Comparison of ENCODE assay signal across 20 cellular contexts in the genomic region with DNA sequence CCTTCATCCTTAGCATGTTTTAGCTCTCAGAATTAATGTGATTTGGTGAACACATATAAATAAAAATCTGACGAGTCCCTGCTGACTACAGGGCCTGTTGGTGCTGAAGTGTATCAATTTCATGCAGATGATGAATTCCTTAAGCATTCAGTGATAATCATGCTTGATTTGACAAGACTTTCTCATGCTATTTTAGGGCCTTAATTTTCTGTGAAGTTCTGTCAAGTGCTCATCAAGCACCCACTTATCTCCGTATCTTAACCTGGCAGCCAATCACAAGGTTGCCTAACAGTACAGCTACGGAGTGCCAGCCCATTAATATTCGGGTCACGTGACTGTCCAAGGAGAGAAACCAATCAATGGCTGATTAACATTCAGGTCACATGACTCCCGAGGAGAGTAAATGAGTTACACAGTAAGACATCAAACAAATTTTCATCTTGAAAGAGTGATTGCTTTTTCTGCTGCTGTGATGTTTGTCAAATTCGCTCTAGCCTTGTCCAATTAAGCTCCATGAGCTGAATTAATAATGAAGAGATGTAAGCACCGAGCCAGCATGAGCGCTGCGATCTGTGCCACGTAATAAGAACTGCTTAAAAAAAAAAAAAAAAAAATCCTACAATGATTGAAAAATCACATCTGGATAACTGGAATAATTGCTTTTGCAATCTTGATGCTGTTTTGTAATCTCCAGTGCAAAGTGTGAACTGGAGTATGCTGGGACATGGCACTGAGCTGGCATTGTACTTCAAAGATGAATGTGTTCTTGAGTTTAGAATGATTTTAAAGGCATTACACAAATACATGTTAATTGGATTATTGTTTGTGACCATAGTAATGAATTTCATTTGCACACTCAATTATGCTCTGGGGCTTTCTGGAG.
DNase-seq lines count a peak whose midpoint lies in the region; ATAC-seq, FAIRE-seq and TF ChIP-seq lines count a peak whose summit lies in the region.
"Had no signal": no experiment of that assay in that cellular context is flagged by ENCODE, and none has a peak within 500 bp of the region (broad histone marks: within the 10 kb centered on the region; RNA-seq: fewer than 3 reads in every experiment).

No MANE protein-coding gene starts in this region.

- H3K27me3 Mint-ChIP-seq in naive thymus-derived CD4-positive, alpha-beta T cell = no peaks in the 10 kb centered on the region
- H3K27me3 Mint-ChIP-seq: activated naive CD8-positive, alpha-beta T cell treated with anti-CD3 and anti-CD28 coated beads, Interleukin-2, amount 10 ng/mL, durations not matched to agents 7 days and 5 days; activated T-helper 17 cell treated with anti-CD3 and anti-CD28 coated beads, Interleukin-2, amount 50 U/mL, for 72 hours had no signal

- intact Hi-C loops in head of caudate nucleus (cut with DNase I) = loop anchor here (2.0 kb wide), 1 partner anchor 133 kb away; no protein-coding TSS in a partner anchor
- intact Hi-C loops in naive thymus-derived CD4-positive, alpha-beta T cell (cut with micrococcal nuclease) = no loop called here

- no peaks in the 10 kb centered on the region for H3K4me1 Mint-ChIP-seq in naive thymus-derived CD4-positive, alpha-beta T cell
- H3K4me1 Mint-ChIP-seq: activated naive CD8-positive, alpha-beta T cell treated with anti-CD3 and anti-CD28 coated beads, Interleukin-2, amount 10 ng/mL, durations not matched to agents 7 days and 5 days; stimulated activated effector memory CD8-positive, alpha-beta T cell treated with anti-CD3 and anti-CD28 coated beads, Interleukin-12 subunit alpha, Interleukin-12 subunit beta, amount 100 ng/mL, for 72 hours had no signal

- peaks cover 0 to 4% (median 0%) of the 10 kb centered on the region in 5 donors for H3K36me3 Mint-ChIP-seq in naive thymus-derived CD4-positive, alpha-beta T cell
- H3K36me3 Mint-ChIP-seq: activated naive CD8-positive, alpha-beta T cell treated with anti-CD3 and anti-CD28 coated beads, Interleukin-2, amount 10 ng/mL, durations not matched to agents 7 days and 5 days; stimulated activated effector memory CD8-positive, alpha-beta T cell treated with anti-CD3 and anti-CD28 coated beads, Interleukin-12 subunit alpha, Interleukin-12 subunit beta, amount 100 ng/mL, for 72 hours had no signal

- peak; percentile 23 for FAIRE-seq in H54 (lab: Jason Lieb, UNC)
- FAIRE-seq: HTR-8/SVneo had no signal

- no peak overlapping the region for H3K4me3 ChIP-seq in SJSA1
- no peak overlapping the region for H3K4me3 ChIP-seq in naive thymus-derived CD4-positive, alpha-beta T cell (ENCODE audit: low read length)
- H3K4me3 ChIP-seq: gastrocnemius medialis, GM23338, right atrium auricular region, tibial nerve had no signal

- H3K27me3 ChIP-seq in SJSA1 (replicated peaks) = no peaks in the 10 kb centered on the region
- H3K27me3 ChIP-seq in naive thymus-derived CD4-positive, alpha-beta T cell (ENCODE audit: control insufficient read depth in 2 of 2, insufficient read depth in 2 of 2, low read length in 2 of 2) = no peaks in the 10 kb centered on the region
- H3K27me3 ChIP-seq: gastrocnemius medialis, neutrophil, right atrium auricular region, tibial nerve had no signal

- ATAC-seq in naive thymus-derived CD4-positive, alpha-beta T cell = no peak
- ATAC-seq: activated CD4-positive, CD25-positive, alpha-beta regulatory T cell treated with anti-CD3 and anti-CD28 coated beads, Interleukin-2, amount 50 U/mL, for 24 hours; activated T-helper 17 cell treated with anti-CD3 and anti-CD28 coated beads, Interleukin-2, amount 50 U/mL, for 72 hours; gastrocnemius medialis; GM23338; stimulated activated effector memory CD8-positive, alpha-beta T cell treated with anti-CD3 and anti-CD28 coated beads, Interleukin-12 subunit alpha, Interleukin-12 subunit beta, amount 100 ng/mL, for 72 hours had no signal

- peaks cover 0 to 3% (median 0%) of the 10 kb centered on the region in 11 donors for H3K9me3 Mint-ChIP-seq in naive thymus-derived CD4-positive, alpha-beta T cell
- H3K9me3 Mint-ChIP-seq: GM23338 had no signal

- no peaks in the 10 kb centered on the region for H3K9me3 ChIP-seq in SJSA1 (replicated peaks)
- no peaks in the 10 kb centered on the region for H3K9me3 ChIP-seq in naive thymus-derived CD4-positive, alpha-beta T cell (ENCODE audit: control insufficient read depth in 2 of 3, low read length in 3 of 3)
- H3K9me3 ChIP-seq: gastrocnemius medialis, neutrophil, right atrium auricular region, tibial nerve had no signal

- peak overlapping the region; percentile 62; the same call in 1 of the 2 replicates for H3K27ac ChIP-seq in SJSA1
- H3K27ac ChIP-seq in naive thymus-derived CD4-positive, alpha-beta T cell (ENCODE audit: low read depth, low read length) = no peak overlapping the region
- H3K27ac ChIP-seq: gastrocnemius medialis, neutrophil, right atrium auricular region had no signal

- DNase-seq in H54 (ENCODE audit: insufficient read length, low spot score) (no peak), SJSA1 (ENCODE audit: low read depth in 1 of 2, low spot score in 2 of 2) (no peak), head of caudate nucleus (peak in 37 of 42 donors; percentile 24 to 89 (median 65)), pons (ENCODE audit: low spot score) (peak; percentile 64), NCI-H2081 treated with DMSO at 0.1 percent for 48 hours (lab: John Stamatoyannopoulos, UW) (no peak), NCI-H187 treated with DMSO at 0.1 percent for 48 hours (lab: John Stamatoyannopoulos, UW) (no peak), AML-193 (lab: John Stamatoyannopoulos, UW) (no peak)
- DNase-seq in naive thymus-derived CD4-positive, alpha-beta T cell = no peak
- DNase-seq: activated naive CD8-positive, alpha-beta T cell treated with anti-CD3 and anti-CD28 coated beads, Interleukin-2, amount 10 ng/mL, durations not matched to agents 7 days and 5 days; EL; gastrocnemius medialis; NCI-H1105 treated with DMSO at 0.1 percent for 48 hours had no signal

- no peak overlapping the region for H3K27ac Mint-ChIP-seq in naive thymus-derived CD4-positive, alpha-beta T cell
- H3K27ac Mint-ChIP-seq: activated naive CD8-positive, alpha-beta T cell treated with anti-CD3 and anti-CD28 coated beads, Interleukin-2, amount 10 ng/mL, durations not matched to agents 7 days and 5 days; activated T-helper 17 cell treated with anti-CD3 and anti-CD28 coated beads, Interleukin-2, amount 50 U/mL, for 72 hours; GM23338; stimulated activated effector memory CD8-positive, alpha-beta T cell treated with anti-CD3 and anti-CD28 coated beads, Interleukin-12 subunit alpha, Interleukin-12 subunit beta, amount 100 ng/mL, for 72 hours had no signal

- no peaks in the 10 kb centered on the region for H3K36me3 ChIP-seq in SJSA1
- no peaks in the 10 kb centered on the region for H3K36me3 ChIP-seq in naive thymus-derived CD4-positive, alpha-beta T cell (ENCODE audit: control insufficient read depth in 2 of 3, insufficient read depth in 3 of 3, low read length in 3 of 3)
- H3K36me3 ChIP-seq: gastrocnemius medialis, neutrophil, right atrium auricular region, tibial nerve had no signal

- H3K4me1 ChIP-seq in SJSA1 (replicated peaks) = peaks cover 68% of the 10 kb centered on the region
- no peaks in the 10 kb centered on the region for H3K4me1 ChIP-seq in naive thymus-derived CD4-positive, alpha-beta T cell (ENCODE audit: control insufficient read depth in 2 of 2, insufficient read depth in 2 of 2, low read length in 2 of 2)
- H3K4me1 ChIP-seq: gastrocnemius medialis had no signal

- POLR2A ChIA-PET in naive thymus-derived CD4-positive, alpha-beta T cell (lab: Charles Lee) = no interaction called here

- H3K4me3 Mint-ChIP-seq in naive thymus-derived CD4-positive, alpha-beta T cell = no peak overlapping the region
- H3K4me3 Mint-ChIP-seq: activated naive CD8-positive, alpha-beta T cell treated with anti-CD3 and anti-CD28 coated beads, Interleukin-2, amount 10 ng/mL, durations not matched to agents 7 days and 5 days; activated T-helper 17 cell treated with anti-CD3 and anti-CD28 coated beads, Interleukin-2, amount 50 U/mL, for 72 hours; GM23338; stimulated activated effector memory CD8-positive, alpha-beta T cell treated with anti-CD3 and anti-CD28 coated beads, Interleukin-12 subunit alpha, Interleukin-12 subunit beta, amount 100 ng/mL, for 72 hours had no signal

- no peak for TF ChIP-seq POLR2A in H54 (IDR thresholded peaks at IDR 0.05; ENCODE audit: low read depth, low read length)

- CTCF ChIA-PET in naive thymus-derived CD4-positive, alpha-beta T cell (lab: Charles Lee) = no interaction called here

Comparison
In these comparisons a context has a peak if more than half of its experiments do, and no peak if none do; other contexts are left out.
1. DNase-seq: peak in head of caudate nucleus (37 of 42) and pons (single experiment); none in H54 (single experiment), SJSA1 (0 of 2), NCI-H2081 treated with DMSO at 0.1 percent for 48 hours (single experiment), naive thymus-derived CD4-positive, alpha-beta T cell (0 of 9), NCI-H187 treated with DMSO at 0.1 percent for 48 hours (single experiment) and AML-193 (0 of 2).